ENCODE assay signal across 8 cellular contexts in the genomic region with DNA sequence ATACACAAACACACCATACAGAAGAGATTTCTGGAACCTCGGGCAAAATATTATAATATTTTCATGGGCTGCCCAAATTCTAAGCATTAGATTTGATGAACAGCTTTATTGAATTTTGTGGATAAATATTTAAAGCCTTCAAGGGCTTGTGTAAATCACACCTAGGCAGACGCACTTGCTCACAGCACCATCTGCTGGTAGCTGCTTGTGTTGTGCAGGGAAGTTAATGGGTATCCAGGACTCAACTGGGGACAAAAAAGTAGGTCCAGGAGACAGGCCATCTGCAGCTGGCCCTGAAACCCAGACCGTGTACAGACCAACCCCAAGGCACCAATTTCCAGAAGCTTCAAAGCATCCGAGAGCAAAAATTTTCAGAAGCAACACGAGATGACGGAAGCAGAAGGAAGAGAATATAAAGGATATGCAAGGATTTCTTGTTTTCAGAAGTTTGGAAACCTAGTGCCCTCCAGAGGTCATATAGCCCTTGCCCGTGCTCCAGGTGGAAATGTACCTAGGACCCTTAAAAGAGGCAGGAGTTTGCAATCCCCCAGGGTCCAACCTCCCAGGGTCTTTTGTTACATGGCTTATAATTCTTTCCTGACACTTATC.
DNase-seq lines count a peak whose midpoint lies in the region; ATAC-seq, FAIRE-seq and TF ChIP-seq lines count a peak whose summit lies in the region.

No MANE protein-coding gene starts in this region.

- FAIRE-seq in GM12878 (lab: Jason Lieb, UNC): peak; percentile 93

- no peaks in the 10 kb centered on the region for H3K27me3 ChIP-seq in GM12878 (replicated peaks in 1 of 2; ENCODE audit: control insufficient read depth in 2 of 2, insufficient read depth in 2 of 2, low read length in 1 of 2)
- no peaks in the 10 kb centered on the region for H3K27me3 ChIP-seq in iPS-20b (ENCODE audit: insufficient read depth, low read length)

- H2AFZ ChIP-seq in GM12878 (ENCODE audit: control insufficient read depth, low read depth, low read length): no peak overlapping the region

- no peak overlapping the region for H3K4me2 ChIP-seq in GM12878 (ENCODE audit: control insufficient read depth, insufficient read depth)

- no peak overlapping the region for H3K27ac ChIP-seq in GM12878 (ENCODE audit: control insufficient read depth, insufficient read depth)
- no peak overlapping the region for H3K27ac ChIP-seq in iPS-20b (ENCODE audit: low read length)

- H3K79me2 ChIP-seq in GM12878 (ENCODE audit: control insufficient read depth, insufficient read depth, low read length): no peaks in the 10 kb centered on the region

- DNase-seq in AML-193 (lab: John Stamatoyannopoulos, UW): peak; percentile 18 to 37
- peak; percentile 77 for DNase-seq in NCI-H748 (lab: John Stamatoyannopoulos, UW; ENCODE audit: unreplicated experiment)
- peak; percentile 11 for DNase-seq in GM12878 (ENCODE audit: low read depth, low spot score)
- peak; percentile 11 to 32 for DNase-seq in stimulated activated CD4-positive, alpha-beta T cell treated with anti-CD3 and anti-CD28 coated beads, Interleukin-2, amount 100 ng/mL, for 48 hours
- no peak for DNase-seq in cortex of kidney (lab: John Stamatoyannopoulos, UW)

- 18% methylated on average over 7 of the region's 7 CpGs for WGBS in GM12878 (ENCODE audit: insufficient coverage, insufficient replicate concordance, low lambda C conversion rate, missing lambda C conversion rate)

- no peaks in the 10 kb centered on the region for H3K4me1 ChIP-seq in GM12878 (ENCODE audit: control insufficient read depth, insufficient read depth, low read length)
- H3K4me1 ChIP-seq in iPS-20b (ENCODE audit: insufficient read depth, low read length): no peaks in the 10 kb centered on the region

- no TSS peak for BruUV-seq in GM12878 (replicated peaks; lab: Mats Ljungman, UMichigan)

- TF ChIP-seq POLR2A in GM12878 (IDR thresholded peaks at IDR 0.05; ENCODE audit: low read depth, low read length): no peak

- RAD21 ChIA-PET in GM12878 (lab: Charles Lee; ENCODE audit: unreplicated experiment): interaction anchor here (0.8 to 6.2 kb wide), 3 partner anchors 97 to 847 kb away, joined by 3 to 65 read pairs (median 3); no protein-coding TSS in a partner anchor

- in situ Hi-C loops in GM12878 (cut with MboI): loop anchor here (5.0 kb wide), 1 partner anchor 720 kb away; no protein-coding TSS in a partner anchor

- H4K20me1 ChIP-seq in GM12878 (ENCODE audit: control insufficient read depth, insufficient read depth): no peaks in the 10 kb centered on the region

- SMC1A ChIA-PET in GM12878 (lab: Charles Lee; ENCODE audit: uncharacterized antibody, unreplicated experiment): interaction anchor here (0.6 to 7.3 kb wide), 13 partner anchors 8 to 843 kb away, joined by 3 to 85 read pairs (median 3); no protein-coding TSS in a partner anchor

- peak; percentile 59 for ATAC-seq in GM18502 (IDR thresholded peaks at IDR 0.05; ENCODE audit: poor library complexity, unreplicated experiment)
- ATAC-seq in HG03460 (IDR thresholded peaks at IDR 0.05; ENCODE audit: unreplicated experiment): peak; percentile 50
- ATAC-seq in GM12878: peak; percentile 93

- H3K36me3 ChIP-seq in GM12878 (ENCODE audit: control insufficient read depth in 2 of 2, insufficient read depth in 2 of 2, low read length in 1 of 2) (no peaks in the 10 kb centered on the region), iPS-20b (ENCODE audit: insufficient read depth, low read depth, low read length) (no peaks in the 10 kb centered on the region)

- TF ChIP-seq CTCF in GM12878 (IDR thresholded peaks at IDR 0.05 in 2 of 3, conservative IDR thresholded peaks at IDR 0.05 in 1 of 3; ENCODE audit: control insufficient read depth in 2 of 3, extremely low read depth in 1 of 3, insufficient read depth in 1 of 3, low read depth in 3 of 3, low read length in 3 of 3): peak; percentile 76 to 84 (median 77)

- TF ChIP-seq RAD21 in GM12878 (IDR thresholded peaks at IDR 0.05; ENCODE audit: insufficient read depth, low read depth, low read length): peak; percentile 73

- no peaks in the 10 kb centered on the region for H3K9me3 ChIP-seq in GM12878 (replicated peaks; ENCODE audit: control insufficient read depth, insufficient read depth, low read length)
- H3K9me3 ChIP-seq in iPS-20b (ENCODE audit: insufficient read depth, low read depth, low read length): no peaks in the 10 kb centered on the region

- CTCF ChIA-PET in GM12878 (lab: Yijun Ruan, JAX): interaction anchor here (0.6 to 6.0 kb wide), 26 partner anchors 8 to 855 kb away, joined by 3 to 113 read pairs (median 4); no protein-coding TSS in a partner anchor

- TF ChIP-seq EP300 in GM12878 (IDR thresholded peaks at IDR 0.05; ENCODE audit: borderline replicate concordance in 1 of 2, control insufficient read depth in 1 of 2, low read depth in 2 of 2, low read length in 2 of 2): no peak

- intact Hi-C loops in GM12878 (cut with micrococcal nuclease; ENCODE audit: unreplicated experiment): loop anchor here (1.0 to 2.0 kb wide), 2 partner anchors 721 to 844 kb away; no protein-coding TSS in a partner anchor

- H3K9ac ChIP-seq in GM12878 (ENCODE audit: control insufficient read depth, insufficient read depth, low read length) (no peak overlapping the region), iPS-20b (ENCODE audit: low read depth, low read length) (no peak overlapping the region)

- H3K4me3 ChIP-seq in GM12878 (no peak overlapping the region), iPS-20b (ENCODE audit: low read length) (peak overlapping the region; percentile 37; the same call in 1 of the 2 replicates)

- POLR2A ChIA-PET in GM12878 (lab: Charles Lee): no interaction called here

TF ChIP-seq in GM12878, 131 proteins besides CTCF, POLR2A, EP300 and RAD21:
- TF ChIP-seq, protein P1, sequence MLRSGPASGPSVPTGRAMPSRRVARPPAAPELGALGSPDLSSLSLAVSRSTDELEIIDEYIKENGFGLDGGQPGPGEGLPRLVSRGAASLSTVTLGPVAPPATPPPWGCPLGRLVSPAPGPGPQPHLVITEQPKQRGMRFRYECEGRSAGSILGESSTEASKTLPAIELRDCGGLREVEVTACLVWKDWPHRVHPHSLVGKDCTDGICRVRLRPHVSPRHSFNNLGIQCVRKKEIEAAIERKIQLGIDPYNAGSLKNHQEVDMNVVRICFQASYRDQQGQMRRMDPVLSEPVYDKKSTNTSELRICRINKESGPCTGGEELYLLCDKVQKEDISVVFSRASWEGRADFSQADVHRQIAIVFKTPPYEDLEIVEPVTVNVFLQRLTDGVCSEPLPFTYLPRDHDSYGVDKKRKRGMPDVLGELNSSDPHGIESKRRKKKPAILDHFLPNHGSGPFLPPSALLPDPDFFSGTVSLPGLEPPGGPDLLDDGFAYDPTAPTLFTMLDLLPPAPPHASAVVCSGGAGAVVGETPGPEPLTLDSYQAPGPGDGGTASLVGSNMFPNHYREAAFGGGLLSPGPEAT (IDR thresholded peaks at IDR 0.05; ENCODE audit: low read depth): no peak
- no peak for TF ChIP-seq POU2F2 (IDR thresholded peaks at IDR 0.05; ENCODE audit: borderline replicate concordance, low read depth, low read length)
- no peak for TF ChIP-seq STAT1 (conservative IDR thresholded peaks at IDR 0.05)
- TF ChIP-seq SMC3 (IDR thresholded peaks at IDR 0.05; ENCODE audit: borderline replicate concordance, low read length): peak; percentile 76; the same call in 1 of the 2 replicates
- no peak for TF ChIP-seq BHLHE40 (IDR thresholded peaks at IDR 0.05; ENCODE audit: borderline replicate concordance in 1 of 2, low read depth in 2 of 2, low read length in 1 of 2)
- no peak for TF ChIP-seq NBN (IDR thresholded peaks at IDR 0.05)
